ENCODE assay signal across 10 cellular contexts in the genomic region with DNA sequence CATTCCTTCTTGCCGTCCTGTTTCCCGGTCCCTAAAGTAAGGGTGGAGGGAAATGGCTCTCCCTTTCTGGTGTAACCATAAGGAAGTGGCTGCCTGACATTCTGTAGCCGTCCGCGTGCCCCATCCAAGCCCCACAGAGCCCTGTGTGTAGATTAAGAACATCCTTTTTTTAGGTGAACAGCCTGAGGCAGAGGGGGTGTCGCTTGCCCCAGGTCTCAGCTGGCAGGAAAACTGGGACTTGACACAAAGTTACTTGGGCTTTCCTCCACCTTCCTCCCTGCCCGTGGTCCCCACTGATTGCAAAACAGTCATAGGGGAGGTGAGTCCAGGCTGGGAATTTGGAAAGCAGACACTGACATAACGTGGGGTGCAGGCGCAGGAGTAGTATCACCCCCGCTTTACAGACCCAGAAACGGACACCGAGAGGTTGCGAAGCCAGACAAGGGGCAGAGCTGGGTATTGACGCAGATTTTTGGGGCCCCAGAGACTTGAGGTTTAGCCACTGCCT. TPM values are rescaled to one million over a fixed set of nuclear protein-coding genes. Genes with fewer than 3 reads are reported as not detected.
DNase-seq lines count a peak whose midpoint lies in the region; ATAC-seq and TF ChIP-seq lines count a peak whose summit lies in the region.
"Had no signal": no experiment of that assay in that cellular context is flagged by ENCODE, and none has a peak within 500 bp of the region (broad histone marks: within the 10 kb centered on the region; RNA-seq: fewer than 3 reads in every experiment).

No MANE protein-coding gene starts in this region.

- H3K9me2 ChIP-seq in GM23338 (ENCODE audit: insufficient read depth) (no peaks in the 10 kb centered on the region), hepatocyte (replicated peaks; ENCODE audit: insufficient read depth) (no peaks in the 10 kb centered on the region)

- no peak overlapping the region for H3K27ac Mint-ChIP-seq in GM23338
- H3K27ac Mint-ChIP-seq in activated CD8-positive, alpha-beta T cell treated with anti-CD3 and anti-CD28 coated beads, Interleukin-2, amount 10 ng/mL, durations not matched to agents 7 days and 5 days = peak overlapping the region; percentile 84

- no peaks in the 10 kb centered on the region for H3K9me3 ChIP-seq in hepatocyte (ENCODE audit: low read depth)
- H3K9me3 ChIP-seq in gastrocnemius medialis = no peaks in the 10 kb centered on the region
- H3K9me3 ChIP-seq: MG63 had no signal

- intact Hi-C loops in gastrocnemius medialis (cut with DNase I; ENCODE audit: low total_unique reads) = no loop called here

- H3K79me2 ChIP-seq in GM23338 (replicated peaks; ENCODE audit: insufficient read depth) = no peaks in the 10 kb centered on the region
- no peaks in the 10 kb centered on the region for H3K79me2 ChIP-seq in hepatocyte

- CTCF ChIA-PET in activated CD8-positive, alpha-beta T cell treated with anti-CD3 and anti-CD28 coated beads, Interleukin-2, amount 10 ng/mL, durations not matched to agents 7 days and 5 days (lab: Charles Lee) = interaction anchor here (1.2 to 2.8 kb wide), 6 partner anchors 10 to 455 kb away, joined by 3 to 8 read pairs (median 3); no protein-coding TSS in a partner anchor

- ATAC-seq in GM23338 = no peak
- ATAC-seq in activated CD8-positive, alpha-beta T cell treated with anti-CD3 and anti-CD28 coated beads, Interleukin-2, amount 10 ng/mL, durations not matched to agents 7 days and 5 days = no peak
- no peak for ATAC-seq in gastrocnemius medialis
- ATAC-seq in GM18520 (IDR thresholded peaks at IDR 0.05; ENCODE audit: unreplicated experiment) = no peak

- H3K9me3 Mint-ChIP-seq in GM23338 = no peaks in the 10 kb centered on the region
- H3K9me3 Mint-ChIP-seq in activated CD8-positive, alpha-beta T cell treated with anti-CD3 and anti-CD28 coated beads, Interleukin-2, amount 10 ng/mL, durations not matched to agents 7 days and 5 days (ENCODE audit: insufficient read depth) = no peaks in the 10 kb centered on the region

- no peak for TF ChIP-seq POLR2A in gastrocnemius medialis (IDR thresholded peaks at IDR 0.05)

- TF ChIP-seq CTCF in GM23338 (conservative IDR thresholded peaks at IDR 0.05; ENCODE audit: low read depth in 2 of 2) (no peak), hepatocyte (IDR thresholded peaks at IDR 0.05; ENCODE audit: poor library complexity) (no peak), gastrocnemius medialis (IDR thresholded peaks at IDR 0.05 in 4 of 5, conservative IDR thresholded peaks at IDR 0.05 in 1 of 5) (no peak)

- peak overlapping the region; percentile 96 for H3K4me2 ChIP-seq in GM23338
- H3K4me2 ChIP-seq in hepatocyte = peak overlapping the region; percentile 89

- H3K27ac ChIP-seq in GM23338 (ENCODE audit: low read depth) (no peak overlapping the region), hepatocyte (peak overlapping the region; percentile 88), gastrocnemius medialis (peak overlapping the region in 3 of 4 donors; percentile 66 to 75 (median 73))

- H4K20me1 ChIP-seq in GM23338 (replicated peaks; ENCODE audit: insufficient read depth) = no peaks in the 10 kb centered on the region
- no peaks in the 10 kb centered on the region for H4K20me1 ChIP-seq in hepatocyte (ENCODE audit: insufficient read depth, poor library complexity, severe bottlenecking)

- H3K27me3 Mint-ChIP-seq in GM23338 (ENCODE audit: insufficient read depth, low read depth, poor library complexity) = peaks cover 56% of the 10 kb centered on the region
- peaks cover 7% of the 10 kb centered on the region for H3K27me3 Mint-ChIP-seq in activated CD8-positive, alpha-beta T cell treated with anti-CD3 and anti-CD28 coated beads, Interleukin-2, amount 10 ng/mL, durations not matched to agents 7 days and 5 days (ENCODE audit: low read depth)

- H3K27me3 ChIP-seq in GM23338 (ENCODE audit: insufficient read depth) (peaks cover 49% of the 10 kb centered on the region), hepatocyte (no peaks in the 10 kb centered on the region), gastrocnemius medialis (peaks cover 0 to 4% (median 0%) of the 10 kb centered on the region in 3 donors)
- H3K27me3 ChIP-seq: MG63 had no signal

- no peak for DNase-seq in GM23338 (ENCODE audit: low spot score)
- no peak for DNase-seq in activated CD8-positive, alpha-beta T cell treated with anti-CD3 and anti-CD28 coated beads, Interleukin-2, amount 10 ng/mL, durations not matched to agents 7 days and 5 days
- no peak for DNase-seq in hepatocyte (ENCODE audit: low spot score)
- no peak for DNase-seq in gastrocnemius medialis
- DNase-seq in NCI-H524 (lab: John Stamatoyannopoulos, UW) = no peak
- DNase-seq in SKM-1 (lab: John Stamatoyannopoulos, UW; ENCODE audit: unreplicated experiment) = no peak
- DNase-seq in amygdala (lab: John Stamatoyannopoulos, UW) = no peak
- DNase-seq: MG63 had no signal

- H2AFZ ChIP-seq in GM23338 (peak overlapping the region; percentile 56; the same call in 1 of the 2 replicates), hepatocyte (peak overlapping the region; percentile 47)

- H3K36me3 Mint-ChIP-seq in GM23338 (ENCODE audit: low read depth) = no peaks in the 10 kb centered on the region
- no peaks in the 10 kb centered on the region for H3K36me3 Mint-ChIP-seq in activated CD8-positive, alpha-beta T cell treated with anti-CD3 and anti-CD28 coated beads, Interleukin-2, amount 10 ng/mL, durations not matched to agents 7 days and 5 days (ENCODE audit: low read depth)

- peak overlapping the region; percentile 89 for H3K4me3 ChIP-seq in GM23338
- H3K4me3 ChIP-seq in hepatocyte = no peak overlapping the region
- peak overlapping the region in 2 of 4 donors; percentile 50 to 58 for H3K4me3 ChIP-seq in gastrocnemius medialis
- H3K4me3 ChIP-seq: MG63 had no signal

- H3K4me1 ChIP-seq in GM23338 (ENCODE audit: insufficient read depth) (peaks cover 28% of the 10 kb centered on the region), hepatocyte (ENCODE audit: insufficient read depth) (peaks cover 27% of the 10 kb centered on the region), gastrocnemius medialis (peaks cover 6 to 11% of the 10 kb centered on the region in 2 donors)

- in situ Hi-C loops in gastrocnemius medialis (cut with MboI; ENCODE audit: low sequenced_read_pairs in 4 of 4) = no loop called here

- 59% methylated on average over 14 of the region's 14 CpGs for WGBS in hepatocyte (ENCODE audit: low lambda C conversion rate, missing lambda C conversion rate)

- H3K4me1 Mint-ChIP-seq in GM23338 = peaks cover 27% of the 10 kb centered on the region
- peaks cover 53% of the 10 kb centered on the region for H3K4me1 Mint-ChIP-seq in activated CD8-positive, alpha-beta T cell treated with anti-CD3 and anti-CD28 coated beads, Interleukin-2, amount 10 ng/mL, durations not matched to agents 7 days and 5 days (ENCODE audit: low read depth)

- H3K4me3 Mint-ChIP-seq in GM23338 = peak overlapping the region; percentile 62
- peak overlapping the region; percentile 68 for H3K4me3 Mint-ChIP-seq in activated CD8-positive, alpha-beta T cell treated with anti-CD3 and anti-CD28 coated beads, Interleukin-2, amount 10 ng/mL, durations not matched to agents 7 days and 5 days

- 0 out of 2 replicates have a peak, but pooled peaks cover 2% of the 10 kb centered on the region for H3F3A ChIP-seq in GM23338 (replicated peaks; ENCODE audit: low read depth)

- POLR2A ChIA-PET in activated CD8-positive, alpha-beta T cell treated with anti-CD3 and anti-CD28 coated beads, Interleukin-2, amount 10 ng/mL, durations not matched to agents 7 days and 5 days (lab: Charles Lee) = interaction anchor here (1.3 to 2.8 kb wide), 2 partner anchors 8 to 18 kb away, joined by 4 to 8 read pairs; no protein-coding TSS in a partner anchor

- H3K36me3 ChIP-seq in GM23338 (ENCODE audit: insufficient read depth) (no peaks in the 10 kb centered on the region), hepatocyte (replicated peaks; ENCODE audit: insufficient read depth, low read depth) (no peaks in the 10 kb centered on the region), gastrocnemius medialis (no peaks in the 10 kb centered on the region)
- H3K36me3 ChIP-seq: MG63 had no signal

TF ChIP-seq in GM23338, 12 proteins besides CTCF, POLR2A, EP300 and RAD21 (continues in another document):
- no peak for TF ChIP-seq STAT1 (IDR thresholded peaks at IDR 0.05; ENCODE audit: unreplicated experiment)
- TF ChIP-seq CREB1 (CRISPR knock-in tag; IDR thresholded peaks at IDR 0.05; ENCODE audit: low read depth) = no peak
- no peak for TF ChIP-seq NANOG (IDR thresholded peaks at IDR 0.05; ENCODE audit: borderline replicate concordance)
- TF ChIP-seq, protein P1, sequence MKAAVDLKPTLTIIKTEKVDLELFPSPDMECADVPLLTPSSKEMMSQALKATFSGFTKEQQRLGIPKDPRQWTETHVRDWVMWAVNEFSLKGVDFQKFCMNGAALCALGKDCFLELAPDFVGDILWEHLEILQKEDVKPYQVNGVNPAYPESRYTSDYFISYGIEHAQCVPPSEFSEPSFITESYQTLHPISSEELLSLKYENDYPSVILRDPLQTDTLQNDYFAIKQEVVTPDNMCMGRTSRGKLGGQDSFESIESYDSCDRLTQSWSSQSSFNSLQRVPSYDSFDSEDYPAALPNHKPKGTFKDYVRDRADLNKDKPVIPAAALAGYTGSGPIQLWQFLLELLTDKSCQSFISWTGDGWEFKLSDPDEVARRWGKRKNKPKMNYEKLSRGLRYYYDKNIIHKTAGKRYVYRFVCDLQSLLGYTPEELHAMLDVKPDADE (IDR thresholded peaks at IDR 0.05) = no peak
- TF ChIP-seq JUNB (IDR thresholded peaks at IDR 0.05; ENCODE audit: unreplicated experiment) = no peak

RNA-seq across cellular contexts. Expression of a gene that starts 22.8 kb away (rescaled TPM):
- not detected in 2 replicates for total RNA-seq in GM23338 (2014; rRNA removed; shearing (Covaris generic))
- not detected in 2 replicates for polyA plus RNA-seq in GM23338 (2016; fragmentation: Nextera tagmentation; extraction: Ambion mirVana)
- not detected for total RNA-seq in activated CD8-positive, alpha-beta T cell treated with anti-CD3 and anti-CD28 coated beads, Interleukin-2, amount 10 ng/mL, durations not matched to agents 7 days and 5 days
- total RNA-seq in hepatocyte = not detected in 2 replicates
- 0.86 TPM in 1 of 2 replicates, not detected in the other for polyA plus RNA-seq in hepatocyte
- total RNA-seq in gastrocnemius medialis = not detected
- total RNA-seq: cerebellum had no signal

RNA-seq across cellular contexts. Expression of a gene that starts 27.8 kb away (rescaled TPM):
- total RNA-seq in GM23338 (2014; rRNA removed; shearing (Covaris generic)) = 44.2 and 59.4 TPM in 2 replicates
- polyA plus RNA-seq in GM23338 (2016; fragmentation: Nextera tagmentation; extraction: Ambion mirVana) = 97.4 and 108 TPM in 2 replicates
- 10 to 100 TPM; 36.2 to 39.2 TPM for total RNA-seq in activated CD8-positive, alpha-beta T cell treated with anti-CD3 and anti-CD28 coated beads, Interleukin-2, amount 10 ng/mL, durations not matched to agents 7 days and 5 days
- 20.8 and 32.5 TPM in 2 replicates for total RNA-seq in hepatocyte
- polyA plus RNA-seq in hepatocyte = 66.9 and 81.4 TPM in 2 replicates
- 10 to 100 TPM; 37.8 to 82.1 (median 48.1) TPM for total RNA-seq in gastrocnemius medialis

RNA-seq across cellular contexts. Expression of a gene that starts 43.8 kb away (rescaled TPM):
- 15.6 and 19.8 TPM in 2 replicates for total RNA-seq in GM23338 (2014; rRNA removed; shearing (Covaris generic))
- polyA plus RNA-seq in GM23338 (2016; fragmentation: Nextera tagmentation; extraction: Ambion mirVana) = 8.8 and 9.7 TPM in 2 replicates
- total RNA-seq in activated CD8-positive, alpha-beta T cell treated with anti-CD3 and anti-CD28 coated beads, Interleukin-2, amount 10 ng/mL, durations not matched to agents 7 days and 5 days = 10 to 100 TPM; 25.4 to 27.7 TPM
- 10.5 and 14.2 TPM in 2 replicates for total RNA-seq in hepatocyte
- polyA plus RNA-seq in hepatocyte = 10.7 and 15.5 TPM in 2 replicates
- total RNA-seq in gastrocnemius medialis = 10 to 100 TPM; 14.4 to 24.0 (median 19.4) TPM
